In the genomic region with DNA sequence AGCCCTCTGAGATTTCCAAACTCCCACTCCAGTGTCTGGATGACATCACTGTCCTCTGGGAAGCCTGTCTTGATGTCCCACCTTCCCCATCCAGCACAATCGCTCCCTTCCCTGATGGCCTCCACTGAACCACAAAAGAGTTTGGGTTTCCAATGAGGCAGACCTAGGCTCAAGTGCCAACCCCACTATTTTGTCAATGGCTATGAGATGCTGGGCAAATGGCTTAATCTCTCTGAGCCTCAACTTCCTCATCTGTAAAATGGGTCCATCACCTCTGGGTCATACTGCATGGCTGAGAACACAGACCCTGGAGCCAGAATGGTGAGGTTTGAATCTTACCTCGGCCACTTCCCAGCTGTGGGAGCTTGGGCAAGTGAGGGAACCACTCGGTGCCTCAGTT, we compare ENCODE assay signal across 18 cellular contexts. TPM values are rescaled to one million over a fixed set of nuclear protein-coding genes. Genes with fewer than 3 reads are reported as not detected.
DNase-seq lines count a peak whose midpoint lies in the region; ATAC-seq, FAIRE-seq and TF ChIP-seq lines count a peak whose summit lies in the region.
"Had no signal": no experiment of that assay in that cellular context is flagged by ENCODE, and none has a peak within 500 bp of the region (broad histone marks: within the 10 kb centered on the region; RNA-seq: fewer than 3 reads in every experiment).

No MANE protein-coding gene starts in this region.

- no peak for TF ChIP-seq RAD21 in HepG2 (CRISPR knock-in tag; IDR thresholded peaks at IDR 0.05)
- TF ChIP-seq RAD21 in K562 (CRISPR knock-in tag; conservative IDR thresholded peaks at IDR 0.05 in 1 of 2, IDR thresholded peaks at IDR 0.05 in 1 of 2), result no peak

- intact Hi-C loops in HepG2 (cut with micrococcal nuclease; ENCODE audit: unreplicated experiment) (no loop called here), right lobe of liver (cut with DNase I) (no loop called here), K562 (cut with micrococcal nuclease) (no loop called here)

- no peak for TF ChIP-seq POLR2A in HepG2 (IDR thresholded peaks at IDR 0.05; ENCODE audit: insufficient read depth in 1 of 2, low read depth in 2 of 2, low read length in 2 of 2)
- TF ChIP-seq POLR2A in right lobe of liver (IDR thresholded peaks at IDR 0.05), result no peak
- TF ChIP-seq POLR2A in K562 (conservative IDR thresholded peaks at IDR 0.05), result no peak

- H3K27ac Mint-ChIP-seq in neural crest cell (ENCODE audit: unreplicated experiment), result peak overlapping the region; percentile 43
- H3K27ac Mint-ChIP-seq: CD8-positive, alpha-beta memory T cell had no signal

- no peak overlapping the region for H3K4me3 ChIP-seq in HepG2 (replicated peaks in 1 of 3; ENCODE audit: insufficient read depth in 1 of 3, low read depth in 2 of 3, low read length in 3 of 3)
- H3K4me3 ChIP-seq in right lobe of liver, result no peak overlapping the region
- no peak overlapping the region for H3K4me3 ChIP-seq in K562

- H3K4me1 ChIP-seq in HepG2 (ENCODE audit: insufficient read depth, low read length) (peaks cover 95% of the 10 kb centered on the region), right lobe of liver (peaks cover 0 to 28% (median 9%) of the 10 kb centered on the region in 4 donors), K562 (replicated peaks in 1 of 2; ENCODE audit: control insufficient read depth in 2 of 2, insufficient read depth in 2 of 2, low read length in 2 of 2) (peaks cover 9% of the 10 kb centered on the region in 2 experiments; a peak in 4 of 5 replicates)
- H3K4me1 ChIP-seq: BE2C had no signal

- H3K4me3 Mint-ChIP-seq in neural crest cell, result no peak overlapping the region
- H3K4me3 Mint-ChIP-seq: CD4-positive, CD25-positive, alpha-beta regulatory T cell; CD8-positive, alpha-beta memory T cell; H9 had no signal

- H4K20me1 ChIP-seq in HepG2 (ENCODE audit: insufficient read depth, low read length), result no peaks in the 10 kb centered on the region
- H4K20me1 ChIP-seq in K562 (replicated peaks; ENCODE audit: control insufficient read depth, insufficient read depth, low read length), result no peaks in the 10 kb centered on the region

- POLR2A ChIA-PET in HepG2 (lab: Yijun Ruan, JAX), result interaction anchor here (2.0 to 6.4 kb wide), 5 partner anchors 8 to 35 kb away, joined by 6 to 72 read pairs (median 17); partner anchors contain the start of gene SLC13A3
- POLR2A ChIA-PET in K562 (lab: Yijun Ruan, JAX), result interaction anchor here (0.6 to 1.2 kb wide), 3 partner anchors 36 to 51 kb away, joined by 3 to 6 read pairs (median 3); no protein-coding TSS in a partner anchor

- no peaks in the 10 kb centered on the region for H3K36me3 Mint-ChIP-seq in neural crest cell (ENCODE audit: low read depth)
- H3K36me3 Mint-ChIP-seq: CD4-positive, CD25-positive, alpha-beta regulatory T cell; CD8-positive, alpha-beta memory T cell had no signal

- H3K27me3 ChIP-seq in HepG2 (ENCODE audit: control insufficient read depth in 1 of 2, insufficient read depth in 2 of 2, low read length in 2 of 2) (no peaks in the 10 kb centered on the region), right lobe of liver (no peaks in the 10 kb centered on the region), K562 (ENCODE audit: control insufficient read depth in 2 of 2, insufficient read depth in 2 of 2, low read length in 2 of 2) (no peaks in the 10 kb centered on the region)

- H3K4me2 ChIP-seq in HepG2 (ENCODE audit: low read depth, low read length), result no peak overlapping the region
- H3K4me2 ChIP-seq in K562 (ENCODE audit: insufficient read depth, low read length), result no peak overlapping the region

- TF ChIP-seq EP300 in HepG2 (IDR thresholded peaks at IDR 0.05; ENCODE audit: low read depth in 2 of 2, low read length in 2 of 2) (no peak), HepG2 (CRISPR knock-in tag; IDR thresholded peaks at IDR 0.05; ENCODE audit: borderline replicate concordance) (no peak), K562 (IDR thresholded peaks at IDR 0.05; ENCODE audit: low read length) (no peak)

- 99% methylated on average over 3 of the region's 3 CpGs for WGBS in HepG2 (ENCODE audit: low lambda C conversion rate)
- WGBS in right lobe of liver (ENCODE audit: insufficient coverage, low coverage, low lambda C conversion rate, missing lambda C conversion rate), result no CpG with 5 or more reads among the region's 3 CpGs
- WGBS in K562 (ENCODE audit: insufficient coverage, low coverage, missing lambda C conversion rate), result 84% methylated on average over 3 of the region's 3 CpGs

- FAIRE-seq in HepG2 (lab: Jason Lieb, UNC) (no peak), K562 (lab: Jason Lieb, UNC) (no peak)
- FAIRE-seq: A204.1 had no signal

- BruUV-seq in HepG2 (replicated peaks; lab: Mats Ljungman, UMichigan), result no TSS peak
- no TSS peak for BruUV-seq in K562 (replicated peaks; lab: Mats Ljungman, UMichigan)

- DNase-seq in HepG2 (ENCODE audit: low spot score) (no peak), right lobe of liver (no peak), K562 (ENCODE audit: extremely low read depth in 1 of 4, low spot score in 3 of 4) (no peak), neural crest cell (ENCODE audit: low read depth, low spot score) (no peak), DMS114 treated with DMSO at 0.1 percent for 48 hours (lab: John Stamatoyannopoulos, UW; ENCODE audit: unreplicated experiment) (no peak), NCI-H146 (lab: John Stamatoyannopoulos, UW) (no peak)
- DNase-seq: ACHN; BE2C; C1 segment of cervical spinal cord; CD4-positive, CD25-positive, alpha-beta regulatory T cell; CD8-positive, alpha-beta memory T cell; COR-L47; DMS 273 treated with DMSO at 0.1 percent for 48 hours; DMS79 treated with DMSO at 0.1 percent for 48 hours; GF-D8; GOT3; H9 had no signal

- no peak overlapping the region for H2AFZ ChIP-seq in HepG2 (ENCODE audit: low read length)
- H2AFZ ChIP-seq in K562 (ENCODE audit: low read depth, low read length), result no peak overlapping the region

- H3K36me3 ChIP-seq in HepG2 (replicated peaks in 1 of 2; ENCODE audit: control insufficient read depth in 1 of 2, insufficient read depth in 2 of 2, low read length in 2 of 2) (peaks cover 3 to 40% of the 10 kb centered on the region in 2 experiments; a peak in 4 of 5 replicates), right lobe of liver (no peaks in the 10 kb centered on the region), K562 (ENCODE audit: control insufficient read depth, insufficient read depth, low read length) (no peaks in the 10 kb centered on the region)
- H3K36me3 ChIP-seq: BE2C had no signal

- in situ Hi-C loops in HepG2 (cut with HindIII; ENCODE audit: extremely low pct_ligation_motif_present, low pct_unique_long_range_greater_than_20kb), result loop anchor here (5.0 kb wide), 1 partner anchor 72 kb away; no protein-coding TSS in a partner anchor
- in situ Hi-C loops in K562 (cut with MboI), result no loop called here

- H3K9ac ChIP-seq in HepG2 (ENCODE audit: insufficient read depth, low read depth, low read length) (no peak overlapping the region), K562 (ENCODE audit: insufficient read depth in 1 of 2, low read depth in 2 of 2, low read length in 2 of 2) (no peak overlapping the region)

- H3K9me1 ChIP-seq in K562 (ENCODE audit: control insufficient read depth, insufficient read depth, low read length), result no peaks in the 10 kb centered on the region

- H3K9me3 Mint-ChIP-seq in neural crest cell, result no peaks in the 10 kb centered on the region
- H3K9me3 Mint-ChIP-seq: CD8-positive, alpha-beta memory T cell; H9 had no signal

- H3K9me3 ChIP-seq in HepG2 (ENCODE audit: low read length) (no peaks in the 10 kb centered on the region), right lobe of liver (no peaks in the 10 kb centered on the region), K562 (replicated peaks; ENCODE audit: control insufficient read depth, insufficient read depth, low read depth, low read length) (no peaks in the 10 kb centered on the region)
- H3K9me3 ChIP-seq: BE2C had no signal

- CTCF ChIA-PET in HepG2 (lab: Yijun Ruan, JAX; ENCODE audit: low intra/inter-chr PET ratio, low total read pairs) (no interaction called here), K562 (lab: Yijun Ruan, JAX; ENCODE audit: low intra/inter-chr PET ratio) (no interaction called here)

- H3K79me2 ChIP-seq in HepG2 (ENCODE audit: insufficient read depth, low read length), result peaks cover 28% of the 10 kb centered on the region
- H3K79me2 ChIP-seq in K562 (ENCODE audit: control insufficient read depth, insufficient read depth, low read length), result no peaks in the 10 kb centered on the region

- H3K27me3 Mint-ChIP-seq in neural crest cell (ENCODE audit: low read depth), result no peaks in the 10 kb centered on the region

- TF ChIP-seq CTCF in HepG2 (CRISPR knock-in tag; IDR thresholded peaks at IDR 0.05) (no peak), right lobe of liver (IDR thresholded peaks at IDR 0.05) (no peak), K562 (IDR thresholded peaks at IDR 0.05 in 2 of 3, conservative IDR thresholded peaks at IDR 0.05 in 1 of 3; ENCODE audit: insufficient read depth in 2 of 3, low read depth in 1 of 3, low read length in 3 of 3) (no peak), neural crest cell (conservative IDR thresholded peaks at IDR 0.05) (no peak)

- ATAC-seq in HepG2 (no peak), right lobe of liver (no peak), K562 (no peak)

- H3K27ac ChIP-seq in HepG2 (ENCODE audit: extremely low read length, insufficient read depth, low read length), result peak overlapping the region; percentile 60
- no peak overlapping the region for H3K27ac ChIP-seq in right lobe of liver
- no peak overlapping the region for H3K27ac ChIP-seq in K562 (ENCODE audit: extremely low read depth, low read depth, low read length)

- peaks cover 37% of the 10 kb centered on the region for H3K4me1 Mint-ChIP-seq in neural crest cell
- H3K4me1 Mint-ChIP-seq: CD4-positive, CD25-positive, alpha-beta regulatory T cell; CD8-positive, alpha-beta memory T cell had no signal

RNA-seq across cellular contexts. Expression of gene SLC13A3, which starts 11.7 kb away (rescaled TPM):
- total RNA-seq in HepG2 (2016; rRNA removed; fragmentation: Illumina TruSeq; extraction: Trizol), result 27.9 and 66.5 TPM in 2 replicates
- 23.8 and 30.4 TPM in 2 replicates for total RNA-seq in HepG2 (2016; cell fraction: cytosol; rRNA removed; fragmentation: Illumina TruSeq; extraction: Trizol; ENCODE audit: low read depth)
- total RNA-seq in HepG2 (2016; cell fraction: insoluble cytoplasmic fraction; rRNA removed; fragmentation: Illumina TruSeq; extraction: Trizol), result 29.2 and 65.4 TPM in 2 replicates
- total RNA-seq in HepG2 (2016; cell fraction: membrane; rRNA removed; fragmentation: Illumina TruSeq; extraction: Trizol), result 25.6 and 35.7 TPM in 2 replicates
- total RNA-seq in HepG2 (2016; cell fraction: nucleus; rRNA removed; fragmentation: Illumina TruSeq; extraction: Trizol), result 59.9 and 65.1 TPM in 2 replicates
- 63.3 and 76.0 TPM in 2 replicates for polyA plus RNA-seq in HepG2 (2011; rRNA removed)
- 40.8 and 74.9 TPM in 2 replicates for polyA plus RNA-seq in HepG2 (2011; cell fraction: cytosol; rRNA removed)
- polyA plus RNA-seq in HepG2 (2011; cell fraction: nucleus; rRNA removed), result 88.1 and 138 TPM in 2 replicates
- polyA plus RNA-seq in HepG2 (2012), result 42.2 and 59.1 TPM in 2 replicates
- polyA plus RNA-seq in HepG2 (2016; cell fraction: cytosol; fragmentation: Illumina TruSeq; extraction: Trizol; ENCODE audit: low read depth), result 25.1 and 35.1 TPM in 2 replicates
- polyA plus RNA-seq in HepG2 (2016; cell fraction: insoluble cytoplasmic fraction; fragmentation: Illumina TruSeq; extraction: Trizol; ENCODE audit: low read depth), result 30.5 and 31.8 TPM in 2 replicates
- polyA plus RNA-seq in HepG2 (2016; cell fraction: membrane; fragmentation: Illumina TruSeq; extraction: Trizol; ENCODE audit: low read depth), result 24.6 and 30.2 TPM in 2 replicates
- 99.0 and 99.2 TPM in 2 replicates for polyA plus RNA-seq in HepG2 (2016; cell fraction: nucleus; fragmentation: Illumina TruSeq; extraction: Trizol; ENCODE audit: insufficient read depth, low read depth)
- 0.42 and 193 TPM in 2 replicates for polyA minus RNA-seq in HepG2 (2011; rRNA and poly(A)+ RNA removed; ENCODE audit: low replicate concordance)
- 32.3 and 43.5 TPM in 2 replicates for polyA minus RNA-seq in HepG2 (2011; cell fraction: cytosol; rRNA and poly(A)+ RNA removed)
- 50.4 and 63.9 TPM in 2 replicates for polyA minus RNA-seq in HepG2 (2011; cell fraction: nucleus; rRNA and poly(A)+ RNA removed)
- total RNA-seq in right lobe of liver, result 10 to 100 TPM in 3 of 6 experiments, 1 to 10 TPM in 3; 3.7 to 14.6 (median 9.3) TPM
- total RNA-seq in K562 (2011; cell fraction: chromatin; rRNA removed; ENCODE audit: low replicate concordance), result 16.8 and 17.8 TPM in 2 replicates
- total RNA-seq in K562 (2011; cell fraction: nucleolus; rRNA removed), result 12.0 and 14.7 TPM in 2 replicates
- total RNA-seq in K562 (2011; cell fraction: nucleoplasm; rRNA removed), result 20.2 and 32.4 TPM in 2 replicates
- total RNA-seq in K562 (2014; rRNA removed), result 9.9 and 10.0 TPM in 2 replicates
- total RNA-seq in K562 (2014; rRNA removed; fragmentation: Illumina TruSeq; extraction: Trizol), result 8.5 and 8.8 TPM in 2 replicates
- 6.4 and 7.1 TPM in 2 replicates for total RNA-seq in K562 (2015; rRNA removed; fragmentation: Illumina TruSeq; extraction: Trizol)
- total RNA-seq in K562 (2021), result 14.9 and 16.4 TPM in 2 replicates
- 8.5 and 11.2 TPM in 2 replicates for polyA plus RNA-seq in K562 (2011; rRNA removed)
- 6.1 and 11.5 TPM in 2 replicates for polyA plus RNA-seq in K562 (2011; cell fraction: cytosol; rRNA removed)
- polyA plus RNA-seq in K562 (2011; cell fraction: nucleus; rRNA removed), result 12.4 and 12.9 TPM in 2 replicates
- 9.8 and 12.8 TPM in 2 replicates for polyA plus RNA-seq in K562 (2012)
- 15.0 and 15.7 TPM in 2 replicates for polyA plus RNA-seq in K562 (2014; fragmentation: Illumina TruSeq; extraction: Trizol)
- 1 to 10 TPM; 5.5 to 7.3 TPM for polyA plus RNA-seq in K562 (2014; fragmentation: Nextera tagmentation; extraction: Ambion mirVana)
- polyA plus RNA-seq in K562 (2014; rRNA removed), result 7.9 and 9.1 TPM in 2 replicates
- 9.0 and 11.4 TPM in 2 replicates for polyA minus RNA-seq in K562 (2011; rRNA and poly(A)+ RNA removed)
- polyA minus RNA-seq in K562 (2011; cell fraction: cytosol; rRNA and poly(A)+ RNA removed), result 6.6 and 8.1 TPM in 2 replicates
- polyA minus RNA-seq in K562 (2011; cell fraction: nucleus; rRNA and poly(A)+ RNA removed), result 6.6 and 14.7 TPM in 2 replicates
- total RNA-seq in neural crest cell, result 6.1 and 6.7 TPM in 2 replicates
- polyA plus RNA-seq: CD4-positive, CD25-positive, alpha-beta regulatory T cell; CD8-positive, alpha-beta memory T cell had no signal

RNA-seq across cellular contexts. Expression of gene TP53RK, which starts 49.7 kb away (rescaled TPM):
- total RNA-seq in HepG2 (2016; rRNA removed; fragmentation: Illumina TruSeq; extraction: Trizol) (25.5 and 31.0 TPM in 2 replicates), right lobe of liver (1 to 10 TPM; 3.1 to 10.0 (median 5.2) TPM), K562 (2014; rRNA removed) (35.1 and 43.5 TPM in 2 replicates), K562 (2014; rRNA removed; fragmentation: Illumina TruSeq; extraction: Trizol) (17.2 and 18.4 TPM in 2 replicates), K562 (2015; rRNA removed; fragmentation: Illumina TruSeq; extraction: Trizol) (16.7 and 18.0 TPM in 2 replicates), K562 (2021) (12.9 and 16.4 TPM in 2 replicates), neural crest cell (19.5 and 19.8 TPM in 2 replicates)
- 5.6 and 7.0 TPM in 2 replicates for total RNA-seq in HepG2 (2016; cell fraction: cytosol; rRNA removed; fragmentation: Illumina TruSeq; extraction: Trizol; ENCODE audit: low read depth)
- total RNA-seq in HepG2 (2016; cell fraction: insoluble cytoplasmic fraction; rRNA removed; fragmentation: Illumina TruSeq; extraction: Trizol), result 26.0 and 33.1 TPM in 2 replicates
- total RNA-seq in HepG2 (2016; cell fraction: membrane; rRNA removed; fragmentation: Illumina TruSeq; extraction: Trizol), result 12.6 and 14.4 TPM in 2 replicates
- total RNA-seq in HepG2 (2016; cell fraction: nucleus; rRNA removed; fragmentation: Illumina TruSeq; extraction: Trizol), result 15.4 and 17.9 TPM in 2 replicates
- polyA plus RNA-seq in HepG2 (2011; rRNA removed) (11.3 and 12.9 TPM in 2 replicates), K562 (2011; rRNA removed) (14.4 and 18.3 TPM in 2 replicates), K562 (2014; fragmentation: Illumina TruSeq; extraction: Trizol) (10.7 and 13.2 TPM in 2 replicates), K562 (2014; fragmentation: Nextera tagmentation; extraction: Ambion mirVana) (1 to 10 TPM; 2.9 to 4.2 TPM), K562 (2014; rRNA removed) (18.5 and 24.8 TPM in 2 replicates)
- polyA plus RNA-seq in HepG2 (2011; cell fraction: cytosol; rRNA removed), result 9.0 and 10.2 TPM in 2 replicates
- 4.4 and 5.3 TPM in 2 replicates for polyA plus RNA-seq in HepG2 (2011; cell fraction: nucleus; rRNA removed)
- polyA plus RNA-seq in HepG2 (2012), result 10.7 and 12.3 TPM in 2 replicates
- polyA plus RNA-seq in HepG2 (2016; cell fraction: cytosol; fragmentation: Illumina TruSeq; extraction: Trizol; ENCODE audit: low read depth), result 3.9 and 4.7 TPM in 2 replicates
- 28.1 and 30.7 TPM in 2 replicates for polyA plus RNA-seq in HepG2 (2016; cell fraction: insoluble cytoplasmic fraction; fragmentation: Illumina TruSeq; extraction: Trizol; ENCODE audit: low read depth)
- polyA plus RNA-seq in HepG2 (2016; cell fraction: membrane; fragmentation: Illumina TruSeq; extraction: Trizol; ENCODE audit: low read depth), result 7.3 and 9.0 TPM in 2 replicates
- 18.2 and 18.6 TPM in 2 replicates for polyA plus RNA-seq in HepG2 (2016; cell fraction: nucleus; fragmentation: Illumina TruSeq; extraction: Trizol; ENCODE audit: insufficient read depth, low read depth)
- polyA minus RNA-seq in HepG2 (2011; rRNA and poly(A)+ RNA removed; ENCODE audit: low replicate concordance), result 9.2 and 11.2 TPM in 2 replicates
- 10.6 and 11.6 TPM in 2 replicates for polyA minus RNA-seq in HepG2 (2011; cell fraction: cytosol; rRNA and poly(A)+ RNA removed)
- 12.6 and 13.1 TPM in 2 replicates for polyA minus RNA-seq in HepG2 (2011; cell fraction: nucleus; rRNA and poly(A)+ RNA removed)
- 8.1 and 13.3 TPM in 2 replicates for total RNA-seq in K562 (2011; cell fraction: chromatin; rRNA removed; ENCODE audit: low replicate concordance)
- total RNA-seq in K562 (2011; cell fraction: nucleolus; rRNA removed), result 8.9 and 10.0 TPM in 2 replicates
- 12.8 and 19.0 TPM in 2 replicates for total RNA-seq in K562 (2011; cell fraction: nucleoplasm; rRNA removed)
- 9.9 and 11.6 TPM in 2 replicates for polyA plus RNA-seq in K562 (2011; cell fraction: cytosol; rRNA removed)
- polyA plus RNA-seq in K562 (2011; cell fraction: nucleus; rRNA removed), result 5.7 and 7.0 TPM in 2 replicates
- polyA plus RNA-seq in K562 (2012), result 9.6 and 12.2 TPM in 2 replicates
- polyA minus RNA-seq in K562 (2011; rRNA and poly(A)+ RNA removed), result 9.8 and 12.9 TPM in 2 replicates
- 6.1 and 6.4 TPM in 2 replicates for polyA minus RNA-seq in K562 (2011; cell fraction: cytosol; rRNA and poly(A)+ RNA removed)
- polyA minus RNA-seq in K562 (2011; cell fraction: nucleus; rRNA and poly(A)+ RNA removed), result 6.5 and 10.7 TPM in 2 replicates

Comparison
In these comparisons a context has a peak if more than half of its experiments do, and no peak if none do; other contexts are left out.
1. Of the 241 proteins assayed by ChIP-seq in both HepG2 and K562: peak only in HepG2: HDAC6, JUNB, TAF1, THAP7 and ZC3H4; only in K562: HDAC2, PHF20 and PTBP1; in both: ADNP, CBX1, CHD4 and KDM1A; in neither: 226; mixed calls (peak in some experiments, not most) for 3.